Comparison of ENCODE assay signal across 9 cellular contexts in the genomic region with DNA sequence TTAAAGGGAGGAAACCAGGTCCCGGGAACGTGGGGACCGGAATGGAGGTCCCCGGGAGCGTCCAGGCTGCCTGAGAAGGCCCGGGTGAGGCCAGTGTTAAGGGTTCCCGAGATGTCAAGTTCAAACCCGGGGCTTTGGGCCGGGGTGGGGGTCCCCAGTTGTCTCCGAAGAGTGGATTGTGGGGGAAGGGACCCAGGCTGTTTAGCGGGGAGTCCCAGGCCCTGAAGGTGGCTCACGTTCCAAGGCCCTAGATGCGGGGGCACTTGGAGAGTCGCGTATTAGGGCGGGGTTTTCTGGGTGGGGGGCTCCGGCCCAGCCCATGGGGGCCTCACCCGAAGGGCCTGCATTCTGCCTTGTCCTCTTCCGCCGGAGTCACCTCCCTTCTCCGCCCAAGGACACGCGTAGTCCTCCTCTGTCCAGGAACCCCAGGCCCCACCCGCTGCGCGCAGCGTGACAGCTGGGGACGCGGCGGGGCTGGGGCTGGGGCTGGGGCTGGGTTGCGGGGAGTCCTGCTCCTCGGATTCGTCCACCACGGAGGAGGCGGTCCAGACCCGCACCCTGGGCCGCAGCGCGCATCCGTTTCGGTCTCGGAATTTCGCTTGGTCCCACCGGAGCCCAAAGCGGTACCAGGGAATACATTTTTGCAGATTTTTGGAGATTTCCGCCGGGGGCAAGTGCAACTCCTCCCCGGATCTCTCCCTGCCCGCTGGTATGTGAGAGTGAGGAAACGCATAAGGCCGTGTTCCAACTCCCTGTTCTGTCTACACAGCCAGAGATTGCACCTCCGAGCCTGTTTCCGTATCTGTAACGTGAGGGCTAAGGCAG. TPM values are rescaled to one million over a fixed set of nuclear protein-coding genes. Genes with fewer than 3 reads are reported as not detected.
DNase-seq lines count a peak whose midpoint lies in the region; ATAC-seq and TF ChIP-seq lines count a peak whose summit lies in the region.
"Had no signal": no experiment of that assay in that cellular context is flagged by ENCODE, and none has a peak within 500 bp of the region (broad histone marks: within the 10 kb centered on the region; RNA-seq: fewer than 3 reads in every experiment).

A gene (minus strand): TSS at position 387 of the 825 bp plus-strand sequence. CDS start 40 bp downstream, at position 347.

- peak; percentile 14 for TF ChIP-seq POLR2A in breast epithelium (IDR thresholded peaks at IDR 0.05)

- peak within 1 kb of the TSS; percentile 96 for H3K27ac ChIP-seq in breast epithelium
- peak within 1 kb of the TSS; percentile 99 for H3K27ac ChIP-seq in psoas muscle
- no peak within 1 kb of the TSS for H3K27ac ChIP-seq in WERI-Rb-1

- TF ChIP-seq CTCF in breast epithelium (IDR thresholded peaks at IDR 0.05) (no peak), psoas muscle (IDR thresholded peaks at IDR 0.05) (no peak), WERI-Rb-1 (IDR thresholded peaks at IDR 0.05; ENCODE audit: low read depth, low read length) (no peak), Caco-2 (IDR thresholded peaks at IDR 0.05; ENCODE audit: insufficient read depth in 1 of 2, low read depth in 1 of 2, low read length in 1 of 2, severe bottlenecking in 1 of 2, unreplicated experiment in 1 of 2) (no peak)

- no peak within 1 kb of the TSS for H3K4me3 Mint-ChIP-seq in Caco-2 (ENCODE audit: unreplicated experiment)
- H3K4me3 Mint-ChIP-seq: stimulated activated naive CD8-positive, alpha-beta T cell treated with anti-CD3 and anti-CD28 coated beads, Interleukin-15, Interleukin-2, amounts not matched to agents 100 ng/mL and 50 ng/mL, for 24 hours had no signal

- CTCF ChIA-PET in Caco-2 (lab: Charles Lee): interaction anchor here (0.6 kb wide), 1 partner anchor 97 kb away, joined by 3 read pairs; no protein-coding TSS in a partner anchor

- POLR2A ChIA-PET in Caco-2 (lab: Charles Lee): no interaction called here

- H3K27me3 ChIP-seq in breast epithelium (no peaks in the 10 kb centered on the region), psoas muscle (ENCODE audit: insufficient read depth in 3 of 3, low read length in 2 of 3) (no peaks in the 10 kb centered on the region), WERI-Rb-1 (ENCODE audit: insufficient read depth, low read depth, severe bottlenecking) (no peaks in the 10 kb centered on the region), Caco-2 (replicated peaks; ENCODE audit: control insufficient read depth, insufficient read depth, low read length) (no peaks in the 10 kb centered on the region)

- peaks cover 10% of the 10 kb centered on the region for H3K4me1 Mint-ChIP-seq in Caco-2 (ENCODE audit: low read depth, unreplicated experiment)

- DNase-seq in AG20443 (ENCODE audit: low spot score): peak; percentile 82
- DNase-seq in breast epithelium (ENCODE audit: low spot score in 2 of 2): peak in 1 of 2 donors; percentile 67
- peak; percentile 92 for DNase-seq in left ventricle myocardium superior
- DNase-seq in psoas muscle: peak; percentile 86 to 90
- DNase-seq in A172 (ENCODE audit: low spot score): no peak
- no peak for DNase-seq in RKO (ENCODE audit: low spot score)
- no peak for DNase-seq in WERI-Rb-1
- DNase-seq in Caco-2: no peak

- H3K27ac Mint-ChIP-seq in Caco-2 (ENCODE audit: unreplicated experiment): no peak within 1 kb of the TSS
- H3K27ac Mint-ChIP-seq: stimulated activated naive CD8-positive, alpha-beta T cell treated with anti-CD3 and anti-CD28 coated beads, Interleukin-15, Interleukin-2, amounts not matched to agents 100 ng/mL and 50 ng/mL, for 24 hours had no signal

- H3K4me3 ChIP-seq in breast epithelium: peak within 1 kb of the TSS; percentile 59 to 69 (median 64)
- peak within 1 kb of the TSS; percentile 89 for H3K4me3 ChIP-seq in psoas muscle
- no peak within 1 kb of the TSS for H3K4me3 ChIP-seq in WERI-Rb-1 (ENCODE audit: low read depth, low read length)
- no peak within 1 kb of the TSS for H3K4me3 ChIP-seq in Caco-2 (ENCODE audit: low read depth, low read length)

- no peaks in the 10 kb centered on the region for H3K36me3 ChIP-seq in breast epithelium
- peaks cover 3 to 35% of the 10 kb centered on the region in 2 donors for H3K36me3 ChIP-seq in psoas muscle (ENCODE audit: insufficient read depth in 1 of 2, low read depth in 1 of 2)
- peaks cover 27% of the 10 kb centered on the region for H3K36me3 ChIP-seq in WERI-Rb-1
- H3K36me3 ChIP-seq in Caco-2 (ENCODE audit: control insufficient read depth, insufficient read depth, low read length): peaks cover 3% of the 10 kb centered on the region

- H3K36me3 Mint-ChIP-seq in Caco-2 (ENCODE audit: insufficient read depth, unreplicated experiment): peaks cover 61% of the 10 kb centered on the region

- no peaks in the 10 kb centered on the region for H3K9me3 Mint-ChIP-seq in Caco-2 (ENCODE audit: unreplicated experiment)
- H3K9me3 Mint-ChIP-seq: stimulated activated naive CD8-positive, alpha-beta T cell treated with anti-CD3 and anti-CD28 coated beads, Interleukin-15, Interleukin-2, amounts not matched to agents 100 ng/mL and 50 ng/mL, for 24 hours had no signal

- WGBS in psoas muscle, 3 donors: 4 to 6% (median 5%) methylated on average over 44 to 54 of the region's 54 CpGs

- H3K4me1 ChIP-seq in breast epithelium (peaks cover 0 to 3% of the 10 kb centered on the region in 2 donors), psoas muscle (peaks cover 24% of the 10 kb centered on the region), Caco-2 (no peaks in the 10 kb centered on the region)

- H3K9me3 ChIP-seq in breast epithelium (no peaks in the 10 kb centered on the region), psoas muscle (no peaks in the 10 kb centered on the region), WERI-Rb-1 (ENCODE audit: severe bottlenecking) (no peaks in the 10 kb centered on the region), Caco-2 (no peaks in the 10 kb centered on the region)

- ATAC-seq in left ventricle myocardium superior (peak; percentile 91), psoas muscle (peak; percentile 89 to 92 (median 90))

- intact Hi-C loops in breast epithelium (cut with DNase I; ENCODE audit: low total_unique reads) (no loop called here), left ventricle myocardium superior (cut with micrococcal nuclease) (no loop called here), psoas muscle (cut with DNase I) (no loop called here), Caco-2 (cut with micrococcal nuclease; ENCODE audit: unreplicated experiment) (no loop called here)

- H3K27me3 Mint-ChIP-seq in Caco-2 (ENCODE audit: insufficient read depth, unreplicated experiment): no peaks in the 10 kb centered on the region
- H3K27me3 Mint-ChIP-seq: stimulated activated naive CD8-positive, alpha-beta T cell treated with anti-CD3 and anti-CD28 coated beads, Interleukin-15, Interleukin-2, amounts not matched to agents 100 ng/mL and 50 ng/mL, for 24 hours had no signal

- BruUV-seq in Caco-2 (replicated peaks; lab: Mats Ljungman, UMichigan): no TSS peak

RNA-seq across cellular contexts. Expression of the gene that starts here (rescaled TPM):
- total RNA-seq in breast epithelium (10 to 100 TPM; 20.8 to 69.3 (median 29.5) TPM), left ventricle myocardium superior (3,262 TPM), psoas muscle (1,000 to 10,000 TPM; 1,453 to 1,741 (median 1,623) TPM), Caco-2 (2022) (not detected in 2 replicates)
- 1,000 to 10,000 TPM in 1 of 3 donors, 100 to 1,000 TPM in 2; 571 to 1,031 (median 717) TPM for polyA plus RNA-seq in psoas muscle
- not detected in 2 replicates for total RNA-seq in A172 (2014; rRNA removed; shearing (Covaris generic))

Comparison
In these comparisons a context has a peak if more than half of its experiments do, and no peak if none do; other contexts are left out.
1. RNA of the gene that starts here (total RNA-seq): 3,262 TPM in left ventricle myocardium superior (single experiment), 1,453 to 1,741 TPM in psoas muscle and 20.8 to 69.3 TPM in breast epithelium; not detected in A172 and not detected in Caco-2; every median in the first group is over 10 times any median in the second.
2. RNA of the gene that starts here (total RNA-seq): 3,262 TPM in left ventricle myocardium superior (single experiment) and 1,453 to 1,741 TPM in psoas muscle; 20.8 to 69.3 TPM in breast epithelium; every median in the first group is over 10 times any median in the second.
3. DNase-seq: peak in AG20443 (single experiment), left ventricle myocardium superior (single experiment) and psoas muscle (2 of 2); none in A172 (single experiment), RKO (single experiment), WERI-Rb-1 (single experiment) and Caco-2 (0 of 2).
4. H3K4me3 ChIP-seq: peak in breast epithelium (3 of 3) and psoas muscle (single experiment); none in WERI-Rb-1 (single experiment) and Caco-2 (single experiment).